In the genomic region with DNA sequence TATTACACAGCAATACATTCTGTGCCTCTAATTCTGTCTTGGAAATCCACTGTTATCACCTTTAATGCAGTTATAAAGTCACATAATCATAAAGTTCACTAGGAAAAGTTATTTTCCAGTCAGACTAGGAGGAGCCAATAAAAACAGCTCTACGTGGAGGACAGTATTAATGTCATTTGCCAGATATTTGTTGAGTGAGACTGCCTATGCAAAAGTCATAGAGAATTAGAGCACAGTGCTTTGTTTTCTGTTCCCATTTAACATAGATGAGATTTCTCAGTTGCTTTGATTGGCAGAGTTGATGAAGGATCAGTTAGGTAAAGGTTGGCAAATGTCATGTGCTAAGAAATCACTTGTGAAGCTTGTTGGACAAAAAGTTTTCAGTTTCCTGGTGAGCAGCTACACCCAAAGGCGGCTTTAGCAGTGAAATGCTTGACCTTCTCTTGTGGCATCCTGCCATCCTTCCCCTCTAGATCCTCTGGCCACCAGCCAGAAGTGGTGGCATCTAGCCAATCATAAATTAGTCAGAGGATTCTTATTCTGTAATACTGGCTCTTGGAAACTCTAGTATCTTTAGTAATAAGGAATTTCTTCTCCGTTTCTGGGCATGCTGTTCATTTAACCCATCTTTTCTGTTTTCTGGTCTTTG, we compare ENCODE assay signal across 9 cellular contexts. TPM values are rescaled to one million over a fixed set of nuclear protein-coding genes. Genes with fewer than 3 reads are reported as not detected.
DNase-seq lines count a peak whose midpoint lies in the region; ATAC-seq lines count a peak whose summit lies in the region.
"Had no signal": no experiment of that assay in that cellular context is flagged by ENCODE, and none has a peak within 500 bp of the region (broad histone marks: within the 10 kb centered on the region; RNA-seq: fewer than 3 reads in every experiment).

No MANE protein-coding gene starts in this region.

- H3K4me2 ChIP-seq in mesenchymal stem cell (ENCODE audit: low read length, poor library complexity, severe bottlenecking), result no peak overlapping the region

- H3K36me3 Mint-ChIP-seq in CD8-positive, alpha-beta memory T cell, result peaks cover 9 to 26% (median 12%) of the 10 kb centered on the region in 3 donors
- peaks cover 43% of the 10 kb centered on the region for H3K36me3 Mint-ChIP-seq in activated naive CD8-positive, alpha-beta T cell treated with anti-CD3 and anti-CD28 coated beads for 36 hours

- WGBS in mesenchymal stem cell, result 79% methylated on average over 3 of the region's 3 CpGs

- no peak overlapping the region for H2AK5ac ChIP-seq in mesenchymal stem cell (ENCODE audit: low read length, severe bottlenecking)

- no peak overlapping the region for H2BK12ac ChIP-seq in mesenchymal stem cell (ENCODE audit: low read length in 2 of 2)

- H3K14ac ChIP-seq in mesenchymal stem cell (ENCODE audit: low read length in 2 of 2), result no peak overlapping the region

- H4K91ac ChIP-seq in mesenchymal stem cell (ENCODE audit: low read length), result no peak overlapping the region

- H4K8ac ChIP-seq in mesenchymal stem cell (ENCODE audit: low read length), result no peak overlapping the region

- H3K4ac ChIP-seq in mesenchymal stem cell (ENCODE audit: low read depth in 1 of 2, low read length in 2 of 2), result no peak overlapping the region

- POLR2A ChIA-PET in CD8-positive, alpha-beta memory T cell (lab: Charles Lee), result no interaction called here

- no peak overlapping the region for H2BK120ac ChIP-seq in mesenchymal stem cell (ENCODE audit: low read depth, low read length)

- H3K18ac ChIP-seq in mesenchymal stem cell (ENCODE audit: low read depth in 1 of 2, low read length in 2 of 2), result no peak overlapping the region

- H3K4me1 Mint-ChIP-seq in CD8-positive, alpha-beta memory T cell, result no peaks in the 10 kb centered on the region
- H3K4me1 Mint-ChIP-seq in activated naive CD8-positive, alpha-beta T cell treated with anti-CD3 and anti-CD28 coated beads for 36 hours, result no peaks in the 10 kb centered on the region

- peak; percentile 74 for DNase-seq in AG08395 (ENCODE audit: low spot score)
- DNase-seq in MV-4-11 (lab: John Stamatoyannopoulos, UW), result peak; percentile 16
- peak; percentile 34 for DNase-seq in cerebellar cortex (ENCODE audit: low spot score)
- peak; percentile 58 for DNase-seq in mesenchymal stem cell
- no peak for DNase-seq in CD8-positive, alpha-beta memory T cell
- DNase-seq in activated naive CD8-positive, alpha-beta T cell treated with anti-CD3 and anti-CD28 coated beads for 36 hours, result no peak
- no peak for DNase-seq in activated T-cell treated with anti-CD3 and anti-CD28 coated beads for 4 hours
- DNase-seq: islet precursor cell had no signal

- H2BK15ac ChIP-seq in mesenchymal stem cell (ENCODE audit: low read depth, poor library complexity, severe bottlenecking), result no peak overlapping the region

- H3K27me3 Mint-ChIP-seq in CD8-positive, alpha-beta memory T cell, result no peaks in the 10 kb centered on the region
- no peaks in the 10 kb centered on the region for H3K27me3 Mint-ChIP-seq in activated naive CD8-positive, alpha-beta T cell treated with anti-CD3 and anti-CD28 coated beads for 36 hours

- CTCF ChIA-PET in CD8-positive, alpha-beta memory T cell (lab: Charles Lee), result no interaction called here

- H2BK5ac ChIP-seq in mesenchymal stem cell (ENCODE audit: low read depth, low read length, poor library complexity, severe bottlenecking), result no peak overlapping the region

- H3K27ac ChIP-seq in mesenchymal stem cell (ENCODE audit: low read length, poor library complexity, severe bottlenecking), result no peak overlapping the region
- H3K27ac ChIP-seq in CD8-positive, alpha-beta memory T cell (ENCODE audit: low read depth, low read length), result no peak overlapping the region

- H3K27me3 ChIP-seq in mesenchymal stem cell (ENCODE audit: control insufficient read depth in 1 of 2, insufficient read depth in 1 of 2, low read length in 2 of 2), result no peaks in the 10 kb centered on the region
- H3K27me3 ChIP-seq in CD8-positive, alpha-beta memory T cell (ENCODE audit: insufficient read depth, low read length, poor library complexity, severe bottlenecking), result no peaks in the 10 kb centered on the region

- H3K23ac ChIP-seq in mesenchymal stem cell (ENCODE audit: low read length in 2 of 2), result no peak overlapping the region

- H3K27ac Mint-ChIP-seq in CD8-positive, alpha-beta memory T cell, result no peak overlapping the region
- no peak overlapping the region for H3K27ac Mint-ChIP-seq in activated naive CD8-positive, alpha-beta T cell treated with anti-CD3 and anti-CD28 coated beads for 36 hours

- peaks cover 0 to 4% of the 10 kb centered on the region in 2 experiments for H3K36me3 ChIP-seq in mesenchymal stem cell (ENCODE audit: control insufficient read depth in 1 of 2, insufficient read depth in 2 of 2, low read depth in 1 of 2, low read length in 2 of 2)
- no peaks in the 10 kb centered on the region for H3K36me3 ChIP-seq in CD8-positive, alpha-beta memory T cell (ENCODE audit: insufficient read depth, low read length)

- peaks cover 0 to 2% (median 0%) of the 10 kb centered on the region in 5 donors for H3K9me3 Mint-ChIP-seq in CD8-positive, alpha-beta memory T cell
- no peaks in the 10 kb centered on the region for H3K9me3 Mint-ChIP-seq in activated naive CD8-positive, alpha-beta T cell treated with anti-CD3 and anti-CD28 coated beads for 36 hours

- no peak for ATAC-seq in HG02588 (IDR thresholded peaks at IDR 0.05; ENCODE audit: unreplicated experiment)

- H3K9me3 ChIP-seq in mesenchymal stem cell (ENCODE audit: control insufficient read depth, low read length), result no peaks in the 10 kb centered on the region
- no peaks in the 10 kb centered on the region for H3K9me3 ChIP-seq in CD8-positive, alpha-beta memory T cell (ENCODE audit: low read length)

- H3K4me3 ChIP-seq in mesenchymal stem cell (ENCODE audit: insufficient read depth in 1 of 2, low read depth in 1 of 2, low read length in 2 of 2), result peak overlapping the region in 1 of 2 experiments; percentile 16
- no peak overlapping the region for H3K4me3 ChIP-seq in CD8-positive, alpha-beta memory T cell (ENCODE audit: low read length)

- H3K9ac ChIP-seq in mesenchymal stem cell (ENCODE audit: low read length), result peak overlapping the region; percentile 44

- no peak overlapping the region for H3K4me3 Mint-ChIP-seq in CD8-positive, alpha-beta memory T cell
- no peak overlapping the region for H3K4me3 Mint-ChIP-seq in activated naive CD8-positive, alpha-beta T cell treated with anti-CD3 and anti-CD28 coated beads for 36 hours

- peaks cover 2% of the 10 kb centered on the region for H3K79me1 ChIP-seq in mesenchymal stem cell (replicated peaks; ENCODE audit: low read length, poor library complexity, severe bottlenecking)

- H2AFZ ChIP-seq in mesenchymal stem cell (ENCODE audit: low read depth, low read length), result no peak overlapping the region

- no peaks in the 10 kb centered on the region for H3K4me1 ChIP-seq in mesenchymal stem cell (ENCODE audit: control insufficient read depth, insufficient read depth, low read depth, low read length)
- H3K4me1 ChIP-seq in CD8-positive, alpha-beta memory T cell (ENCODE audit: insufficient read depth, low read length), result no peaks in the 10 kb centered on the region

RNA-seq across cellular contexts. Expression of a gene that starts 37.0 kb away (rescaled TPM):
- polyA plus RNA-seq in mesenchymal stem cell (2013, experiment 1 of 2), result 13.8 TPM
- 13.5 TPM for polyA plus RNA-seq in mesenchymal stem cell (2013, experiment 2 of 2)
- total RNA-seq in CD8-positive, alpha-beta memory T cell, result 10 to 100 TPM; 14.4 to 15.0 TPM
- polyA plus RNA-seq in CD8-positive, alpha-beta memory T cell, result 19.8 TPM
- total RNA-seq in activated naive CD8-positive, alpha-beta T cell treated with anti-CD3 and anti-CD28 coated beads for 36 hours, result 10 to 100 TPM; 15.3 to 17.5 TPM

Comparison
In these comparisons a context has a peak if more than half of its experiments do, and no peak if none do; other contexts are left out.
1. DNase-seq: peak in AG08395 (single experiment), MV-4-11 (single experiment), cerebellar cortex (single experiment) and mesenchymal stem cell (single experiment); none in CD8-positive, alpha-beta memory T cell (0 of 5), activated naive CD8-positive, alpha-beta T cell treated with anti-CD3 and anti-CD28 coated beads for 36 hours (single experiment) and activated T-cell treated with anti-CD3 and anti-CD28 coated beads for 4 hours (single experiment).